1 cellular context compared by ENCODE assay signal in the genomic region with DNA sequence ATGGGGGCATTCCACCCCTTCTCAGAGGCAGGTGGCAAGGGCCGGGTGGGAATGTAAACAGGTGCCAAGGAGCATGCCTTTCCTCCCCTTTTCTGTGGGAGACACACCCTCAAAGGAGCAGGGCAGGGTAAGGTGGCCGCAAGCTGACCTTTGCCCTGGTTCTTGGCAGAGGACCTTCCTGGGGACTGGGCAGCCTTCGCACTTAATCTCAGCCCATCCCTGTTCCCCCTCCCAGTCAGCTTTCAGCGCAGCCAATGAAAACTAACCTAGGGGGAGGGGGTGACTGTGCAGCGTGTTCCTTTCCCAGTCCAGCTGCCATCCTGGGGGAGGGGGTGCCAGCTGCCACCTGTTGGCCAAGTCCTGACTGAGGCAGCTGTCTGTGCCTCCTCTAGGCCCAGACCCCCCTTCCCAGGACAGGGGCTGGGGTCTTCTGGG.
TF ChIP-seq lines count a peak whose summit lies in the region.

No MANE protein-coding gene starts in this region.

TF ChIP-seq in GM12878, 131 proteins besides CTCF, POLR2A, EP300 and RAD21:
- TF ChIP-seq YY1 (IDR thresholded peaks at IDR 0.05; ENCODE audit: low read depth, low read length) = no peak
- TF ChIP-seq NR2C1 (IDR thresholded peaks at IDR 0.05) = no peak
- TF ChIP-seq RCOR1 (conservative IDR thresholded peaks at IDR 0.05; ENCODE audit: low read depth, low read length) = no peak
- TF ChIP-seq, protein P1, sequence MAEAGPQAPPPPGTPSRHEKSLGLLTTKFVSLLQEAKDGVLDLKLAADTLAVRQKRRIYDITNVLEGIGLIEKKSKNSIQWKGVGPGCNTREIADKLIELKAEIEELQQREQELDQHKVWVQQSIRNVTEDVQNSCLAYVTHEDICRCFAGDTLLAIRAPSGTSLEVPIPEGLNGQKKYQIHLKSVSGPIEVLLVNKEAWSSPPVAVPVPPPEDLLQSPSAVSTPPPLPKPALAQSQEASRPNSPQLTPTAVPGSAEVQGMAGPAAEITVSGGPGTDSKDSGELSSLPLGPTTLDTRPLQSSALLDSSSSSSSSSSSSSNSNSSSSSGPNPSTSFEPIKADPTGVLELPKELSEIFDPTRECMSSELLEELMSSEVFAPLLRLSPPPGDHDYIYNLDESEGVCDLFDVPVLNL (IDR thresholded peaks at IDR 0.05; ENCODE audit: low read depth, low read length) = no peak
- TF ChIP-seq SIN3A (IDR thresholded peaks at IDR 0.05; ENCODE audit: low read depth, low read length) = 0 out of 2 replicates have a peak, but pooled peaks have one; percentile 4
- peak; percentile 28; the same call in 1 of the 2 replicates for TF ChIP-seq NR2F1 (conservative IDR thresholded peaks at IDR 0.05)
- TF ChIP-seq POLR2AphosphoS5 (IDR thresholded peaks at IDR 0.05; ENCODE audit: low read length) = peak; percentile 33; the same call in 1 of the 2 replicates
- no peak for TF ChIP-seq NFXL1 (IDR thresholded peaks at IDR 0.05; ENCODE audit: borderline replicate concordance)
- TF ChIP-seq NFIC (IDR thresholded peaks at IDR 0.05; ENCODE audit: low read depth, low read length) = no peak
- TF ChIP-seq, protein P2, sequence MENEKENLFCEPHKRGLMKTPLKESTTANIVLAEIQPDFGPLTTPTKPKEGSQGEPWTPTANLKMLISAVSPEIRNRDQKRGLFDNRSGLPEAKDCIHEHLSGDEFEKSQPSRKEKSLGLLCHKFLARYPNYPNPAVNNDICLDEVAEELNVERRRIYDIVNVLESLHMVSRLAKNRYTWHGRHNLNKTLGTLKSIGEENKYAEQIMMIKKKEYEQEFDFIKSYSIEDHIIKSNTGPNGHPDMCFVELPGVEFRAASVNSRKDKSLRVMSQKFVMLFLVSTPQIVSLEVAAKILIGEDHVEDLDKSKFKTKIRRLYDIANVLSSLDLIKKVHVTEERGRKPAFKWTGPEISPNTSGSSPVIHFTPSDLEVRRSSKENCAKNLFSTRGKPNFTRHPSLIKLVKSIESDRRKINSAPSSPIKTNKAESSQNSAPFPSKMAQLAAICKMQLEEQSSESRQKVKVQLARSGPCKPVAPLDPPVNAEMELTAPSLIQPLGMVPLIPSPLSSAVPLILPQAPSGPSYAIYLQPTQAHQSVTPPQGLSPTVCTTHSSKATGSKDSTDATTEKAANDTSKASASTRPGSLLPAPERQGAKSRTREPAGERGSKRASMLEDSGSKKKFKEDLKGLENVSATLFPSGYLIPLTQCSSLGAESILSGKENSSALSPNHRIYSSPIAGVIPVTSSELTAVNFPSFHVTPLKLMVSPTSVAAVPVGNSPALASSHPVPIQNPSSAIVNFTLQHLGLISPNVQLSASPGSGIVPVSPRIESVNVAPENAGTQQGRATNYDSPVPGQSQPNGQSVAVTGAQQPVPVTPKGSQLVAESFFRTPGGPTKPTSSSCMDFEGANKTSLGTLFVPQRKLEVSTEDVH (IDR thresholded peaks at IDR 0.05; ENCODE audit: low read depth, partially characterized antibody) = no peak
- no peak; the same call in 1 of the 2 replicates for TF ChIP-seq POLR2AphosphoS2 (IDR thresholded peaks at IDR 0.05; ENCODE audit: low read depth, low read length)
